9 cellular contexts compared by ENCODE assay signal in genomic region chr22:41237707-41238569, GRCh38. TPM values are rescaled to one million over a fixed set of nuclear protein-coding genes. Genes with fewer than 3 reads are reported as not detected.
DNase-seq lines count a peak whose midpoint lies in the region; ATAC-seq, FAIRE-seq and TF ChIP-seq lines count a peak whose summit lies in the region.
"Had no signal": no experiment of that assay in that cellular context is flagged by ENCODE, and none has a peak within 500 bp of the region (broad histone marks: within the 10 kb centered on the region; RNA-seq: fewer than 3 reads in every experiment).

No MANE protein-coding gene starts in this region.

- ATAC-seq in GM19351 (IDR thresholded peaks at IDR 0.05; ENCODE audit: unreplicated experiment), result peak; percentile 64
- ATAC-seq in activated B cell treated with CpG ODN at 0.5 μM for 24 hours (ENCODE audit: low read depth), result peak; percentile 97

- DNase-seq in BJ (ENCODE audit: low read depth) (no peak), Kasumi-1 (lab: John Stamatoyannopoulos, UW) (peak; percentile 35 to 65), activated B cell treated with CpG ODN at 0.5 μM for 24 hours (peak; percentile 78), kidney (peak; percentile 91), foreskin melanocyte (no peak)
- DNase-seq in central memory CD4-positive, alpha-beta T cell, result peak; percentile 80
- DNase-seq in stimulated activated CD4-positive, alpha-beta T cell treated with anti-CD3 and anti-CD28 coated beads, Interleukin-1b, Interleukin-23, amount 100 ng/mL, for 4 hours (ENCODE audit: low read depth in 2 of 2), result peak; percentile 68 to 71

- H3K4me3 Mint-ChIP-seq in activated B cell treated with CpG ODN at 0.5 μM for 24 hours, result peak overlapping the region; percentile 64

- CTCF ChIA-PET in BJ (lab: Yijun Ruan, JAX) (interaction anchor here (0.8 to 2.3 kb wide), 3 partner anchors 38 to 315 kb away, joined by 3 to 14 read pairs (median 3); partner anchors contain the start of gene ZC3H7B), activated B cell treated with CpG ODN at 0.5 μM for 24 hours (lab: Charles Lee) (interaction anchor here (0.6 to 2.9 kb wide), 22 partner anchors 20 to 801 kb away, joined by 3 to 83 read pairs (median 3); partner anchors contain the start of genes RBX1 and ZC3H7B)

- H3K36me3 ChIP-seq in BJ (ENCODE audit: control insufficient read depth, insufficient read depth, low read length) (no peaks in the 10 kb centered on the region), kidney (ENCODE audit: control insufficient read depth in 1 of 2, insufficient read depth in 2 of 2, low read length in 2 of 2) (no peaks in the 10 kb centered on the region)

- H3K36me3 Mint-ChIP-seq in activated B cell treated with CpG ODN at 0.5 μM for 24 hours (ENCODE audit: low read depth), result no peaks in the 10 kb centered on the region

- POLR2A ChIA-PET in BJ (lab: Charles Lee), result no interaction called here
- POLR2A ChIA-PET in activated B cell treated with CpG ODN at 0.5 μM for 24 hours (lab: Charles Lee), result interaction anchor here (0.5 to 2.0 kb wide), 17 partner anchors 10 to 443 kb away, joined by 3 to 16 read pairs (median 4); partner anchors contain the start of genes DESI1, EP300, RANGAP1 and RBX1

- H3K4me3 ChIP-seq in BJ (ENCODE audit: low read depth, low read length) (peak overlapping the region; percentile 14; the same call in 1 of the 2 replicates), kidney (ENCODE audit: low read length in 2 of 2) (peak overlapping the region; percentile 6 to 39)

- peak overlapping the region in 1 of 2 donors; percentile 24 for H3K9ac ChIP-seq in kidney (ENCODE audit: low read length in 2 of 2)

- H3K4me1 ChIP-seq in kidney (ENCODE audit: control insufficient read depth in 1 of 2, insufficient read depth in 1 of 2, low read depth in 1 of 2, low read length in 2 of 2), result peaks cover 0 to 14% of the 10 kb centered on the region in 2 donors

- peaks cover 8% of the 10 kb centered on the region for H3K4me1 Mint-ChIP-seq in activated B cell treated with CpG ODN at 0.5 μM for 24 hours

- no peak overlapping the region for H3K27ac ChIP-seq in kidney (ENCODE audit: low read depth in 2 of 2, low read length in 2 of 2)

- H3K27me3 Mint-ChIP-seq in activated B cell treated with CpG ODN at 0.5 μM for 24 hours, result no peaks in the 10 kb centered on the region

- H3K27me3 ChIP-seq in BJ (ENCODE audit: control insufficient read depth, insufficient read depth, low read length), result no peaks in the 10 kb centered on the region

- H3K27ac Mint-ChIP-seq in activated B cell treated with CpG ODN at 0.5 μM for 24 hours, result no peak overlapping the region

- TF ChIP-seq CTCF in BJ (IDR thresholded peaks at IDR 0.05; ENCODE audit: insufficient read depth, low read depth, low read length), result peak; percentile 33
- no peak for TF ChIP-seq CTCF in activated B cell treated with CpG ODN at 0.5 μM for 24 hours (IDR thresholded peaks at IDR 0.05)
- peak; percentile 56 for TF ChIP-seq CTCF in kidney (IDR thresholded peaks at IDR 0.05; ENCODE audit: borderline replicate concordance, extremely low read depth, insufficient read depth)

- H3K9me3 Mint-ChIP-seq in activated B cell treated with CpG ODN at 0.5 μM for 24 hours, result no peaks in the 10 kb centered on the region

- H3K9me3 ChIP-seq in kidney (ENCODE audit: control insufficient read depth in 1 of 2, low read length in 2 of 2), result no peaks in the 10 kb centered on the region

- intact Hi-C loops in activated B cell treated with CpG ODN at 0.5 μM for 24 hours (cut with micrococcal nuclease), result loop anchor here (1.0 kb wide), 3 partner anchors 33 to 316 kb away; partner anchors contain the start of genes L3MBTL2 and RANGAP1
- intact Hi-C loops in kidney (cut with DNase I), result no loop called here

- no peak for FAIRE-seq in kidney (lab: Jason Lieb, UNC)

RNA-seq across cellular contexts. Expression of gene CHADL, which starts 2.8 kb away (rescaled TPM):
- polyA plus RNA-seq in BJ (2011; rRNA removed) (0.51 and 0.70 TPM in 2 replicates), kidney (ENCODE audit: insufficient read depth, low read depth, low replicate concordance) (4.8 TPM)
- polyA minus RNA-seq in BJ (2011; rRNA and poly(A)+ RNA removed), result 0.09 TPM in 1 of 2 replicates, not detected in the other
- total RNA-seq in activated B cell treated with CpG ODN at 0.5 μM for 24 hours (0.10 TPM in 1 of 2 replicates, not detected in the other), kidney (2.7 TPM)
- total RNA-seq: HT1080 had no signal

RNA-seq across cellular contexts. Expression of gene L3MBTL2, which starts 32.8 kb away (rescaled TPM):
- polyA plus RNA-seq in BJ (2011; rRNA removed) (17.8 and 26.5 TPM in 2 replicates), kidney (ENCODE audit: insufficient read depth, low read depth, low replicate concordance) (16.4 TPM)
- polyA minus RNA-seq in BJ (2011; rRNA and poly(A)+ RNA removed), result 17.1 and 24.8 TPM in 2 replicates
- total RNA-seq in activated B cell treated with CpG ODN at 0.5 μM for 24 hours (39.9 and 42.3 TPM in 2 replicates), kidney (25.1 TPM)

RNA-seq across cellular contexts. Expression of gene RANGAP1, which starts 48.0 kb away (rescaled TPM):
- 88.5 and 145 TPM in 2 replicates for polyA plus RNA-seq in BJ (2011; rRNA removed)
- polyA minus RNA-seq in BJ (2011; rRNA and poly(A)+ RNA removed), result 77.3 and 124 TPM in 2 replicates
- total RNA-seq in activated B cell treated with CpG ODN at 0.5 μM for 24 hours, result 48.9 and 56.4 TPM in 2 replicates
- total RNA-seq in kidney, result 38.8 TPM
- 40.8 TPM for polyA plus RNA-seq in kidney (ENCODE audit: insufficient read depth, low read depth, low replicate concordance)

Comparison
In these comparisons a context has a peak if more than half of its experiments do, and no peak if none do; other contexts are left out.
1. DNase-seq: peak in Kasumi-1 (2 of 2), activated B cell treated with CpG ODN at 0.5 μM for 24 hours (single experiment), central memory CD4-positive, alpha-beta T cell (single experiment), kidney (single experiment) and stimulated activated CD4-positive, alpha-beta T cell treated with anti-CD3 and anti-CD28 coated beads, Interleukin-1b, Interleukin-23, amount 100 ng/mL, for 4 hours (2 of 2); none in BJ (single experiment) and foreskin melanocyte (single experiment).